ENCODE assay signal across 8 cellular contexts in the genomic region with DNA sequence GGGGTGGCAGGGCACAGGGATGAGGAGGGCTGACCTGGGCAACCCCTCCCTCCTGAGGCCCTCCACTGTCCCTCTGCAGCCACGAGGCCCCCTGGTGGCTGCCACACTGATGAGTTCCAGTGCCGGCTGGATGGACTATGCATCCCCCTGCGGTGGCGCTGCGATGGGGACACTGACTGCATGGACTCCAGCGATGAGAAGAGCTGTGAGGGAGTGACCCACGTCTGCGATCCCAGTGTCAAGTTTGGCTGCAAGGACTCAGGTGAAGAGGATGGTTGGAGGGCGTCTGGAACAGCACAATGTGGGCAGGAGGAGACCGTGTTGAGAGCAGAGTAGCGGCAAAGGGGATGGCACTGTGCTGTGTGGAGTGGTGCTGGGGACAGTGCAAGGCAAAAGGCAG.
A peak's percentile ranks its signal among the peaks of the same experiment; 100 is the strongest.
DNase-seq lines count a peak whose midpoint lies in the region; ATAC-seq, FAIRE-seq and TF ChIP-seq lines count a peak whose summit lies in the region.

No MANE protein-coding gene starts in this region.

- DNase-seq in D721Med (ENCODE audit: insufficient read length, low spot score), result no peak
- DNase-seq in KBM-7, result peak; percentile 53
- peak; percentile 42 for DNase-seq in adipocyte (ENCODE audit: low read depth)
- peak; percentile 9 for DNase-seq in kidney tubule cell (ENCODE audit: low spot score)
- DNase-seq in NCI-H1417 treated with DMSO at 0.1 percent for 48 hours (lab: John Stamatoyannopoulos, UW), result no peak
- no peak for DNase-seq in pons (ENCODE audit: low spot score)
- DNase-seq in NCI-H187 treated with DMSO at 0.1 percent for 48 hours (lab: John Stamatoyannopoulos, UW), result no peak

- no peak overlapping the region for H3K4me3 ChIP-seq in adipocyte (ENCODE audit: low read length)

- H3K9ac ChIP-seq in adipocyte (ENCODE audit: low read length), result peak overlapping the region; percentile 35

- no peaks in the 10 kb centered on the region for H3K9me3 ChIP-seq in adipocyte (ENCODE audit: control insufficient read depth, low read length)

- TF ChIP-seq CTCF in D721Med (IDR thresholded peaks at IDR 0.05; ENCODE audit: insufficient read depth, missing control alignments), result peak; percentile 51

- peaks cover 55% of the 10 kb centered on the region for H3K4me1 ChIP-seq in adipocyte (ENCODE audit: control insufficient read depth, insufficient read depth, low read length)

- in situ Hi-C loops in KBM-7 (cut with MboI; ENCODE audit: low pct_unique_long_range_greater_than_20kb, low sequenced_read_pairs), result no loop called here

- no peak for ATAC-seq in GM21786 (IDR thresholded peaks at IDR 0.05; ENCODE audit: unreplicated experiment)

- H3K36me3 ChIP-seq in adipocyte (ENCODE audit: control insufficient read depth, insufficient read depth, low read length, severe bottlenecking), result peaks cover 93% of the 10 kb centered on the region

- no peaks in the 10 kb centered on the region for H3K27me3 ChIP-seq in adipocyte (replicated peaks; ENCODE audit: control insufficient read depth, insufficient read depth, low read length)

- no peak for FAIRE-seq in D721Med (lab: Jason Lieb, UNC)

Comparison
In these comparisons a context has a peak if more than half of its experiments do, and no peak if none do; other contexts are left out.
1. DNase-seq: peak in KBM-7 (single experiment), adipocyte (single experiment) and kidney tubule cell (single experiment); none in D721Med (single experiment), NCI-H1417 treated with DMSO at 0.1 percent for 48 hours (single experiment), pons (single experiment) and NCI-H187 treated with DMSO at 0.1 percent for 48 hours (single experiment).